Comparison of ENCODE assay signal across 9 cellular contexts in genomic region chr19:36013280-36014028, GRCh38. TPM values are rescaled to one million over a fixed set of nuclear protein-coding genes. Genes with fewer than 3 reads are reported as not detected.
DNase-seq lines count a peak whose midpoint lies in the region; ATAC-seq, FAIRE-seq and TF ChIP-seq lines count a peak whose summit lies in the region.
"Had no signal": no experiment of that assay in that cellular context is flagged by ENCODE, and none has a peak within 500 bp of the region (broad histone marks: within the 10 kb centered on the region; RNA-seq: fewer than 3 reads in every experiment).

No MANE protein-coding gene starts in this region.

- H3K23me2 ChIP-seq in H9 (ENCODE audit: insufficient read length, low read depth, low read length, poor library complexity, severe bottlenecking) = peaks cover 23% of the 10 kb centered on the region

- H3K4me2 ChIP-seq in H9 (ENCODE audit: insufficient read depth, insufficient read length, low read length) = peak overlapping the region; percentile 80

- no peak overlapping the region for H4K8ac ChIP-seq in H9 (replicated peaks; ENCODE audit: insufficient read length, low read depth, low read length)

- H2BK15ac ChIP-seq in H9 (ENCODE audit: low read depth, low read length) = no peak overlapping the region

- H3K4me1 ChIP-seq in H9 (ENCODE audit: insufficient read depth, low read length) = no peaks in the 10 kb centered on the region
- peaks cover 0 to 38% (median 16%) of the 10 kb centered on the region in 3 donors for H3K4me1 ChIP-seq in gastroesophageal sphincter
- peaks cover 4 to 5% of the 10 kb centered on the region in 2 donors for H3K4me1 ChIP-seq in small intestine (ENCODE audit: control insufficient read depth in 2 of 2, insufficient read depth in 1 of 2, low read depth in 1 of 2, low read length in 1 of 2)

- peak overlapping the region; percentile 81 to 96 (median 83); a peak in 5 of 7 replicates for H3K27ac Mint-ChIP-seq in H9

- no peak overlapping the region for H3T11ph ChIP-seq in H9 (ENCODE audit: low read length)

- no peak for TF ChIP-seq EP300 in gastroesophageal sphincter (IDR thresholded peaks at IDR 0.05)

- H2AFZ ChIP-seq in H9 (ENCODE audit: low read length) = no peak overlapping the region

- no peak for TF ChIP-seq POLR2A in gastroesophageal sphincter (IDR thresholded peaks at IDR 0.05)

- peaks cover 34 to 35% of the 10 kb centered on the region in 2 experiments for H3K4me1 Mint-ChIP-seq in H9

- no peaks in the 10 kb centered on the region for H3K79me2 ChIP-seq in H9 (ENCODE audit: insufficient read depth, low read length)

- peaks cover 3 to 29% (median 18%) of the 10 kb centered on the region in 3 experiments for H3K36me3 Mint-ChIP-seq in H9 (ENCODE audit: insufficient read depth in 1 of 3, low read depth in 3 of 3)

- FAIRE-seq in small intestine (lab: Jason Lieb, UNC) = no peak

- no peak overlapping the region for H2BK20ac ChIP-seq in H9 (ENCODE audit: low read depth, low read length, poor library complexity, severe bottlenecking)

- no peak overlapping the region for H2BK120ac ChIP-seq in H9 (ENCODE audit: low read depth, low read length, poor library complexity, severe bottlenecking)

- H3K4ac ChIP-seq in H9 (ENCODE audit: low read depth, low read length) = no peak overlapping the region

- no peak overlapping the region for H2BK12ac ChIP-seq in H9 (ENCODE audit: insufficient read length, low read depth, low read length)

- no peaks in the 10 kb centered on the region for H3K27me3 ChIP-seq in H9 (ENCODE audit: insufficient read depth, low read length)
- no peaks in the 10 kb centered on the region for H3K27me3 ChIP-seq in WERI-Rb-1 (ENCODE audit: insufficient read depth, low read depth, severe bottlenecking)
- H3K27me3 ChIP-seq in gastroesophageal sphincter = no peaks in the 10 kb centered on the region
- no peaks in the 10 kb centered on the region for H3K27me3 ChIP-seq in small intestine (ENCODE audit: control insufficient read depth in 2 of 2, insufficient read depth in 2 of 2, low read length in 2 of 2)

- ATAC-seq in gastroesophageal sphincter = no peak
- no peak for ATAC-seq in HG02678 (IDR thresholded peaks at IDR 0.05; ENCODE audit: unreplicated experiment)

- H2AK5ac ChIP-seq in H9 (ENCODE audit: insufficient read length, low read length) = no peak overlapping the region

- H3K18ac ChIP-seq in H9 (ENCODE audit: insufficient read length, low read depth, low read length) = no peak overlapping the region

- H3K4me3 Mint-ChIP-seq in H9 = peak overlapping the region; percentile 97 to 98

- no peak overlapping the region for H4K91ac ChIP-seq in H9 (ENCODE audit: insufficient read length, low read depth, low read length)

- H3K9me3 Mint-ChIP-seq in H9 = no peaks in the 10 kb centered on the region; a peak in 2 of 5 replicates

- H3K56ac ChIP-seq in H9 (ENCODE audit: insufficient read length, low read depth, low read length) = no peak overlapping the region

- H3K4me3 ChIP-seq in WERI-Rb-1 (ENCODE audit: low read depth, low read length) = peak overlapping the region; percentile 75
- H3K4me3 ChIP-seq in gastroesophageal sphincter = peak overlapping the region; percentile 52 to 71
- H3K4me3 ChIP-seq in small intestine (ENCODE audit: low read depth in 1 of 2, low read length in 2 of 2) = peak overlapping the region; percentile 66 to 69

- H3K23ac ChIP-seq in H9 (ENCODE audit: insufficient read length, low read depth, low read length) = no peak overlapping the region

- H3K27ac ChIP-seq in H9 (ENCODE audit: insufficient read length, low read depth, low read length) (no peak overlapping the region), WERI-Rb-1 (peak overlapping the region; percentile 73), gastroesophageal sphincter (peak overlapping the region; percentile 74 to 87 (median 86)), small intestine (ENCODE audit: low read depth in 1 of 2, low read length in 1 of 2) (peak overlapping the region in 1 of 2 donors; percentile 78)

- no peaks in the 10 kb centered on the region for H4K20me1 ChIP-seq in H9 (ENCODE audit: control insufficient read depth, insufficient read depth, insufficient read length)

- no peak for TF ChIP-seq CTCF in H9 (conservative IDR thresholded peaks at IDR 0.05)
- TF ChIP-seq CTCF in WERI-Rb-1 (IDR thresholded peaks at IDR 0.05; ENCODE audit: low read depth, low read length) = no peak
- no peak for TF ChIP-seq CTCF in gastroesophageal sphincter (IDR thresholded peaks at IDR 0.05)
- no peak for TF ChIP-seq CTCF in GM10266 (IDR thresholded peaks at IDR 0.05; ENCODE audit: control insufficient read depth, insufficient read depth, low read depth, missing control alignments)

- H3K9me3 ChIP-seq in H9 (ENCODE audit: control insufficient read depth, low read depth, low read length) = no peaks in the 10 kb centered on the region
- H3K9me3 ChIP-seq in WERI-Rb-1 (ENCODE audit: severe bottlenecking) = no peaks in the 10 kb centered on the region
- H3K9me3 ChIP-seq in gastroesophageal sphincter = no peaks in the 10 kb centered on the region
- no peaks in the 10 kb centered on the region for H3K9me3 ChIP-seq in small intestine (ENCODE audit: control insufficient read depth, low read depth)

- H3K27me3 Mint-ChIP-seq in H9 (ENCODE audit: low read depth) = peaks cover 1% of the 10 kb centered on the region

- no peak overlapping the region for H3K14ac ChIP-seq in H9 (ENCODE audit: insufficient read depth, low read length)

- no peak overlapping the region for H2BK5ac ChIP-seq in H9 (ENCODE audit: insufficient read length, low read length)

- peaks cover 2% of the 10 kb centered on the region for H3K79me1 ChIP-seq in H9 (ENCODE audit: insufficient read depth, low read depth, low read length, poor library complexity, severe bottlenecking)

- no CpG with 5 or more reads among the region's 15 CpGs for WGBS in H9 (ENCODE audit: extremely low coverage, insufficient read length, low lambda C conversion rate)
- 5 to 23% methylated on average over 7 to 11 of the region's 15 CpGs for WGBS in gastroesophageal sphincter (ENCODE audit: low coverage in 1 of 2), 2 donors
- WGBS in small intestine, 3 donors = 33 to 34% (median 34%) methylated on average over 15 of the region's 15 CpGs

- DNase-seq in H9 = no peak
- DNase-seq in WERI-Rb-1 = no peak
- no peak for DNase-seq in small intestine
- no peak for DNase-seq in GM10266 (ENCODE audit: extremely low spot score)
- DNase-seq in SIG-M5 treated with dmso at 0.1 percent for 504 hours (lab: John Stamatoyannopoulos, UW; ENCODE audit: unreplicated experiment) = no peak
- no peak for DNase-seq in activated CD4-positive, alpha-beta T cell treated with anti-CD3 and anti-CD28 coated beads for 4 hours

- H4K5ac ChIP-seq in H9 (ENCODE audit: insufficient read length, low read depth, low read length) = no peak overlapping the region

- H3K36me3 ChIP-seq in WERI-Rb-1 (peaks cover 4% of the 10 kb centered on the region; the same call in 1 of the 2 replicates), gastroesophageal sphincter (peaks cover 0 to 31% of the 10 kb centered on the region in 2 donors), small intestine (ENCODE audit: control insufficient read depth in 2 of 2, insufficient read depth in 2 of 2, low read length in 2 of 2) (peaks cover 0 to 2% of the 10 kb centered on the region in 2 donors)

- H3K9ac ChIP-seq in H9 (ENCODE audit: extremely low read depth, insufficient read length, low read length) = peak overlapping the region; percentile 26

RNA-seq across cellular contexts. Expression of gene ALKBH6, which starts 0.6 kb away (rescaled TPM):
- total RNA-seq in H9 (2021) (28.0 and 32.5 TPM in 2 replicates), gastroesophageal sphincter (10 to 100 TPM; 10.7 to 38.3 (median 25.3) TPM)
- polyA plus RNA-seq in small intestine = 10 to 100 TPM; 14.3 to 19.7 (median 15.1) TPM

RNA-seq across cellular contexts. Expression of gene SYNE4, which starts 4.8 kb away (rescaled TPM):
- total RNA-seq in H9 (2021) (19.2 and 20.4 TPM in 2 replicates), gastroesophageal sphincter (under 1 TPM in 3 of 4 donors, not detected in 1; 0.39 to 0.62 (median 0.47) TPM)
- 1 to 10 TPM; 3.0 to 4.1 (median 3.4) TPM for polyA plus RNA-seq in small intestine
- total RNA-seq: M059J had no signal

RNA-seq across cellular contexts. Expression of gene SDHAF1, which starts 18.5 kb away (rescaled TPM):
- 14.7 and 16.0 TPM in 2 replicates for total RNA-seq in H9 (2021)
- total RNA-seq in gastroesophageal sphincter = 10 to 100 TPM; 44.0 to 52.7 (median 49.8) TPM
- polyA plus RNA-seq in small intestine = 10 to 100 TPM; 28.4 to 58.4 (median 44.5) TPM

RNA-seq across cellular contexts. Expression of gene CLIP3, which starts 19.2 kb away (rescaled TPM):
- total RNA-seq in H9 (2021) = 19.7 and 20.9 TPM in 2 replicates
- 10 to 100 TPM; 26.8 to 66.2 (median 31.1) TPM for total RNA-seq in gastroesophageal sphincter
- 1 to 10 TPM in 2 of 3 donors, under 1 TPM in 1; 0.45 to 7.5 (median 1.9) TPM for polyA plus RNA-seq in small intestine

RNA-seq across cellular contexts. Expression of gene THAP8, which starts 40.6 kb away (rescaled TPM):
- total RNA-seq in H9 (2021) (5.1 and 5.4 TPM in 2 replicates), gastroesophageal sphincter (10 to 100 TPM in 2 of 4 donors, 1 to 10 TPM in 2; 5.3 to 16.8 (median 9.4) TPM)
- 1 to 10 TPM; 5.3 to 6.9 (median 6.2) TPM for polyA plus RNA-seq in small intestine

Comparison
In these comparisons a context has a peak if more than half of its experiments do, and no peak if none do; other contexts are left out.
1. RNA of gene SYNE4, which starts 4.8 kb away (total RNA-seq): 19.2 to 20.4 TPM in H9; 0.39 to 0.62 TPM in gastroesophageal sphincter; every median in the first group is over 10 times any median in the second.
2. Peak in every context shown above with its lines, with median percentiles within 50 percentile points of each other: H3K4me3 ChIP-seq.